In the genomic region with DNA sequence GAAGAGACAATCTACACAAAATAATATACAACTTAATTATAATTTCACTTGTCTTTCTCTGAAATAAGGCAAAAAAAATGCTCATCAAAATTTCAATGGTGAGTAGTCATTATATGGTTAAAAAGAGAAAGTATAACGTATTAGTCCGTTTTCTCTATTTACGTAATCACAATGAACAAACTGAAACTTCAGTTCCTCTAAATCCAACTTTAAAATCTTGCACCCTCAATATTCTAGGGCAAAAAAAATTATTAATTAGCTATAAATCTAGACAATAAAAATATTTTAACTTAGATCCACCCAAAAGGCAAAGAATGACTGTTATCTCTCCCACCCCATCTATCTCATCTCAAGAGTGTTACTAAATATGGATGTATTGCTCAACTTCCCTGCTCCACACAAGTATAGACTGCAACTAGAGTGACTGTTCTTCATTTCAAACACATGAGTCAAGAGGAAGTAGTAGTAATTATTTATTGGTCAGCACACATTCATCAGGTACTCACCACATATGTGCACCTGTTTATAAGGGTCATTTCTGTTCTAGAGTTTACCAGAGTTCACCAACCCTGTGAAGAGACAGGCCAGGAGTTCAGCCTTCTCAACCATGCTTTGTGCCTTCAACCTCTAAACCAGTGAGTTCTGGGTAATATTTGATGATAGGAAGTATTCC, we compare ENCODE assay signal across 8 cellular contexts.
DNase-seq lines count a peak whose midpoint lies in the region; ATAC-seq, FAIRE-seq and TF ChIP-seq lines count a peak whose summit lies in the region.

No MANE protein-coding gene starts in this region.

- TF ChIP-seq CTCF in AG09309 (IDR thresholded peaks at IDR 0.05; ENCODE audit: control insufficient read depth, insufficient read depth, low read depth, low read length, missing control alignments): no peak
- no peak for TF ChIP-seq CTCF in neutrophil (IDR thresholded peaks at IDR 0.05)

- no peaks in the 10 kb centered on the region for H3K9me3 Mint-ChIP-seq in central memory CD8-positive, alpha-beta T cell

- H3K4me1 Mint-ChIP-seq in central memory CD8-positive, alpha-beta T cell: peaks cover 83% of the 10 kb centered on the region

- no peaks in the 10 kb centered on the region for H3K27me3 ChIP-seq in neutrophil

- H3K4me1 ChIP-seq in neutrophil (ENCODE audit: control insufficient read depth in 1 of 2, insufficient read depth in 1 of 2, low read depth in 1 of 2, low read length in 1 of 2): peaks cover 20 to 39% of the 10 kb centered on the region in 2 experiments

- no peak overlapping the region; the same call in 1 of the 2 replicates for H3K4me3 ChIP-seq in AG09309 (ENCODE audit: control insufficient read depth, low read depth, low read length)
- H3K4me3 ChIP-seq in neutrophil (ENCODE audit: low read depth in 1 of 2, low read length in 1 of 2): peak overlapping the region; percentile 44 to 54

- no peaks in the 10 kb centered on the region for H3K9me3 ChIP-seq in neutrophil

- H3K27me3 Mint-ChIP-seq in central memory CD8-positive, alpha-beta T cell: no peaks in the 10 kb centered on the region

- no peak for TF ChIP-seq POLR2A in H54 (IDR thresholded peaks at IDR 0.05; ENCODE audit: low read depth, low read length)

- peak; percentile 70 for ATAC-seq in central memory CD8-positive, alpha-beta T cell (replicated peaks; ENCODE audit: extremely low read depth, poor library complexity, severe bottlenecking)

- peak overlapping the region; percentile 73 for H3K27ac Mint-ChIP-seq in central memory CD8-positive, alpha-beta T cell (ENCODE audit: low read depth)

- peaks cover 2% of the 10 kb centered on the region for H3K36me3 Mint-ChIP-seq in central memory CD8-positive, alpha-beta T cell (ENCODE audit: insufficient read depth)

- H3K4me3 Mint-ChIP-seq in central memory CD8-positive, alpha-beta T cell: peak overlapping the region; percentile 48

- H3K36me3 ChIP-seq in neutrophil: no peaks in the 10 kb centered on the region

- peak overlapping the region; percentile 79 for H3K27ac ChIP-seq in neutrophil

- DNase-seq in AG09309 (ENCODE audit: low read depth) (peak; percentile 67), H54 (ENCODE audit: insufficient read length, low spot score) (peak; percentile 52), NCI-H69 (lab: John Stamatoyannopoulos, UW) (peak; percentile 7), NCI-H2107 treated with DMSO at 0.1 percent for 48 hours (lab: John Stamatoyannopoulos, UW; ENCODE audit: unreplicated experiment) (no peak), NCI-H187 (lab: John Stamatoyannopoulos, UW) (no peak)
- no peak for DNase-seq in central memory CD8-positive, alpha-beta T cell (ENCODE audit: low spot score in 2 of 2)
- DNase-seq in NK-92 treated with Interleukin-12 subunit alpha and Interleukin-12 subunit beta, amount 100 ng/mL, for 24 hours (lab: John Stamatoyannopoulos, UW): no peak

- peak; percentile 95 for FAIRE-seq in H54 (lab: Jason Lieb, UNC)

Comparison
In these comparisons a context has a peak if more than half of its experiments do, and no peak if none do; other contexts are left out.
1. DNase-seq: peak in AG09309 (single experiment), H54 (single experiment) and NCI-H69 (single experiment); none in central memory CD8-positive, alpha-beta T cell (0 of 2), NK-92 treated with Interleukin-12 subunit alpha and Interleukin-12 subunit beta, amount 100 ng/mL, for 24 hours (single experiment), NCI-H2107 treated with DMSO at 0.1 percent for 48 hours (single experiment) and NCI-H187 (0 of 2).